ENCODE assay signal across 8 cellular contexts in the genomic region with DNA sequence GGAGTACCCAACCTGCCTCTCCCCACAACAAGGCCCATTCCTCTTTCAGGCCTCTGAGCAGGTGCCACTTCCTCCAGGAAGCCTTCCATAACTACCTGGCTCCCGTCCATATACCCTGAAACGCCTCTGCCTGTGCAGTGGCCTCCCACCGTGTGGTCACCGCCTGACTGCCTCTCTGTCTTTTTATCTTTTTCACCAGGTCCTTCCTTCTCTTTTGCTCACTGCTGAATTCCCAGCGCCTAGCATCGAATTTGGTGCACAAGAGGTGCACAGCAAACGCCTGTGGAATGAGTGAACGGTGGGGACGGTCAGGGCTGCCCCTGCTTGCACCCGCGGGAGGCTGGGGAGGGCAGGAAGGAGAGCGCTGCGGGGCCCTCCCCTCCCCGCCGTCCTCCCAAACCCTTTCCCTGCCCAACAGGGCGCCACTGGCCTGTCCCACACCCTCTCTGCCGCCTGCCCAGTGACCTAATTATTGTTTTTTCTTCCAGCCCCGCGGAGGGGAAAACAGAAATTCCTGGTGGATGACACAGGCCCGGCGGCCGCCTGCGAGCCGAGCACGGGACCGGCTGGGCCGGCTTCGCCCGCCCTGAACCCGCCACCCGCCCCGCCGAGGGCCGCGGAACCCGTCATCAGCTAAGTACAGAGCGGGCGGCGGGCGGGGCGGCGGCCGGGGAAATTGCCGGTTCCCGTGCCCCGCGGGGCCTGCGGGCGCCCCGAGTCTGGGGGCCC.
A peak's percentile ranks its signal among the peaks of the same experiment; 100 is the strongest.
DNase-seq lines count a peak whose midpoint lies in the region; ATAC-seq and TF ChIP-seq lines count a peak whose summit lies in the region.

No MANE protein-coding gene starts in this region.

- H3K4me1 Mint-ChIP-seq in naive thymus-derived CD4-positive, alpha-beta T cell, result peaks cover 0 to 15% (median 5%) of the 10 kb centered on the region in 7 donors

- CTCF ChIA-PET in naive thymus-derived CD4-positive, alpha-beta T cell (lab: Charles Lee), result no interaction called here

- H3K4me3 ChIP-seq in BLaER1 (peak overlapping the region; percentile 59), fibroblast of villous mesenchyme (ENCODE audit: low read depth, low read length) (peak overlapping the region; percentile 53), vagina (peak overlapping the region; percentile 36 to 57)
- no peak overlapping the region for H3K4me3 ChIP-seq in naive thymus-derived CD4-positive, alpha-beta T cell (ENCODE audit: low read length)

- H3K9me3 Mint-ChIP-seq in naive thymus-derived CD4-positive, alpha-beta T cell, result peaks cover 0 to 2% (median 0%) of the 10 kb centered on the region in 11 donors

- H3K27me3 ChIP-seq in BLaER1 (peaks cover 62% of the 10 kb centered on the region), vagina (no peaks in the 10 kb centered on the region)
- H3K27me3 ChIP-seq in naive thymus-derived CD4-positive, alpha-beta T cell (ENCODE audit: control insufficient read depth in 2 of 2, insufficient read depth in 2 of 2, low read length in 2 of 2), result peaks cover 5 to 12% of the 10 kb centered on the region in 2 donors

- H3K36me3 Mint-ChIP-seq in naive thymus-derived CD4-positive, alpha-beta T cell, result no peaks in the 10 kb centered on the region

- peak; percentile 83 for ATAC-seq in naive thymus-derived CD4-positive, alpha-beta T cell
- no peak for ATAC-seq in HG02981 (IDR thresholded peaks at IDR 0.05; ENCODE audit: unreplicated experiment)
- no peak for ATAC-seq in GM19463 (IDR thresholded peaks at IDR 0.05; ENCODE audit: unreplicated experiment)

- peaks cover 38 to 54% (median 43%) of the 10 kb centered on the region in 5 donors for H3K27me3 Mint-ChIP-seq in naive thymus-derived CD4-positive, alpha-beta T cell

- peaks cover 5% of the 10 kb centered on the region; the same call in 1 of the 2 replicates for H3K4me1 ChIP-seq in BLaER1
- no peaks in the 10 kb centered on the region for H3K4me1 ChIP-seq in naive thymus-derived CD4-positive, alpha-beta T cell (ENCODE audit: control insufficient read depth in 2 of 2, insufficient read depth in 2 of 2, low read length in 2 of 2)
- peaks cover 42% of the 10 kb centered on the region for H3K4me1 ChIP-seq in vagina

- intact Hi-C loops in naive thymus-derived CD4-positive, alpha-beta T cell (cut with micrococcal nuclease), result no loop called here
- intact Hi-C loops in vagina (cut with DNase I), result no loop called here

- H3K27ac ChIP-seq in BLaER1 (no peak overlapping the region), vagina (peak overlapping the region; percentile 89)
- H3K27ac ChIP-seq in naive thymus-derived CD4-positive, alpha-beta T cell (ENCODE audit: low read depth, low read length), result no peak overlapping the region

- peaks cover 34% of the 10 kb centered on the region for H4K20me1 ChIP-seq in BLaER1

- no peak for TF ChIP-seq CTCF in fibroblast of villous mesenchyme (IDR thresholded peaks at IDR 0.05; ENCODE audit: insufficient read depth, low read depth, low read length)
- no peak for TF ChIP-seq CTCF in vagina (IDR thresholded peaks at IDR 0.05)

- DNase-seq in HPDE6-E6E7 (ENCODE audit: extremely low spot score) (peak; percentile 88), fibroblast of villous mesenchyme (ENCODE audit: low read depth) (peak; percentile 94), vagina (ENCODE audit: extremely low spot score in 2 of 2) (no peak)
- peak; percentile 14 for DNase-seq in activated naive CD4-positive, alpha-beta T cell treated with Interleukin-2 at 50 U/mL for 16 hours
- DNase-seq in naive thymus-derived CD4-positive, alpha-beta T cell, result peak in 4 of 9 donors; percentile 6 to 41 (median 19)

- POLR2A ChIA-PET in naive thymus-derived CD4-positive, alpha-beta T cell (lab: Charles Lee), result no interaction called here

- no peak overlapping the region for H3K9ac ChIP-seq in BLaER1

- no peaks in the 10 kb centered on the region for H3K36me3 ChIP-seq in BLaER1
- H3K36me3 ChIP-seq in naive thymus-derived CD4-positive, alpha-beta T cell (ENCODE audit: control insufficient read depth in 2 of 3, insufficient read depth in 3 of 3, low read length in 3 of 3), result no peaks in the 10 kb centered on the region
- no peaks in the 10 kb centered on the region for H3K36me3 ChIP-seq in vagina

- H3K9me3 ChIP-seq in BLaER1, result no peaks in the 10 kb centered on the region
- no peaks in the 10 kb centered on the region for H3K9me3 ChIP-seq in naive thymus-derived CD4-positive, alpha-beta T cell (ENCODE audit: control insufficient read depth in 2 of 3, low read length in 3 of 3)
- no peaks in the 10 kb centered on the region for H3K9me3 ChIP-seq in vagina

- TF ChIP-seq POLR2A in vagina (IDR thresholded peaks at IDR 0.05), result no peak

- H3K27ac Mint-ChIP-seq in naive thymus-derived CD4-positive, alpha-beta T cell, result peak overlapping the region in 1 of 9 donors; percentile 6

- H3K4me3 Mint-ChIP-seq in naive thymus-derived CD4-positive, alpha-beta T cell, result peak overlapping the region; percentile 12 to 71 (median 48)

- peak overlapping the region; percentile 75 for H3K4me2 ChIP-seq in BLaER1

Comparison
In these comparisons a context has a peak if more than half of its experiments do, and no peak if none do; other contexts are left out.
1. DNase-seq: peak in HPDE6-E6E7 (single experiment), activated naive CD4-positive, alpha-beta T cell treated with Interleukin-2 at 50 U/mL for 16 hours (single experiment) and fibroblast of villous mesenchyme (single experiment); none in vagina (0 of 2).